ENCODE assay signal across 23 cellular contexts in the genomic region with DNA sequence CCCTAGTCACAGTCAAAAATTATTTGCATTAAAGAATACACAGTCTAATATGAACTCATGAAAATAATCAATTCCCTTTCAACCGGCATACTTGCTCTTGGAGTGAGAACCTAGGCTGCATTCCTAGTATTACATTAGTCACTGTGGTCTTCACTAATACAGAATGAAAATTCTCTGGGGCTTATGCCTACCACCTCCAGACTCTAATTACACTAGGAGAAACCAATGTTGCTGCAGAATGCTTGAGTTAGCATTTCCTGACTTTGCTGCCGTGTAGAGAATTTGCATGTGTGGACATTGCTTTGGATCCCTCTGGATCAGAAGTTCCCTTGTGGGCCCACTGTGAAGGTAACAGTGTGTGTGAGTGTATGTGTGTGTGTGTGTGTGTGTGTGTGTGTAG.
DNase-seq lines count a peak whose midpoint lies in the region; ATAC-seq, FAIRE-seq and TF ChIP-seq lines count a peak whose summit lies in the region.
"Had no signal": no experiment of that assay in that cellular context is flagged by ENCODE, and none has a peak within 500 bp of the region (broad histone marks: within the 10 kb centered on the region; RNA-seq: fewer than 3 reads in every experiment).

No MANE protein-coding gene starts in this region.

- H3K4me1 ChIP-seq in A673 (ENCODE audit: insufficient read depth, low read length, poor library complexity, severe bottlenecking) (peaks cover 28% of the 10 kb centered on the region), HUES48 (ENCODE audit: control insufficient read depth, insufficient read depth, low read length) (peaks cover 28% of the 10 kb centered on the region), neuron (ENCODE audit: insufficient read depth, low read length) (peaks cover 9% of the 10 kb centered on the region), lower lobe of right lung (no peaks in the 10 kb centered on the region)
- H3K4me1 ChIP-seq: SJSA1 had no signal

- POLR2A ChIA-PET in A673 (lab: Charles Lee; ENCODE audit: low non-redundant PET), result no interaction called here

- H2AFZ ChIP-seq in neuron (ENCODE audit: low read depth, low read length), result peak overlapping the region; percentile 29
- H2AFZ ChIP-seq: PC-9 had no signal

- no TSS peak for BruUV-seq in A673 (replicated peaks; lab: Mats Ljungman, UMichigan)

- CTCF ChIA-PET in A673 (lab: Charles Lee), result no interaction called here

- FAIRE-seq in frontal cortex (lab: Jason Lieb, UNC), result no peak
- FAIRE-seq: G401.6, K562 had no signal

- in situ Hi-C loops in astrocyte of the spinal cord (cut with HindIII; ENCODE audit: low sequenced_read_pairs), result no loop called here

- H3K36me3 ChIP-seq in A673 (ENCODE audit: insufficient read depth, low read length, poor library complexity, severe bottlenecking), result no peaks in the 10 kb centered on the region
- no peaks in the 10 kb centered on the region for H3K36me3 ChIP-seq in HUES48 (ENCODE audit: control insufficient read depth, insufficient read depth, low read length)
- H3K36me3 ChIP-seq in neuron (ENCODE audit: insufficient read depth, low read length), result no peaks in the 10 kb centered on the region
- H3K36me3 ChIP-seq in lower lobe of right lung, result no peaks in the 10 kb centered on the region
- H3K36me3 ChIP-seq: BLaER1, SJSA1 had no signal

- TF ChIP-seq CTCF in A673 (conservative IDR thresholded peaks at IDR 0.05; ENCODE audit: low read depth, low read length) (no peak), astrocyte of the spinal cord (IDR thresholded peaks at IDR 0.05; ENCODE audit: low read depth, low read length) (no peak), lower lobe of right lung (IDR thresholded peaks at IDR 0.05) (no peak)

- no peak for ATAC-seq in lower lobe of right lung
- ATAC-seq: K562, Right ventricle myocardium inferior had no signal

- no peak overlapping the region for H3K4me3 ChIP-seq in A673 (ENCODE audit: low read depth, low read length, poor library complexity, severe bottlenecking)
- peak overlapping the region; percentile 14; the same call in 1 of the 2 replicates for H3K4me3 ChIP-seq in HUES48 (ENCODE audit: low read depth, low read length)
- no peak overlapping the region for H3K4me3 ChIP-seq in astrocyte of the spinal cord (ENCODE audit: low read depth, low read length)
- H3K4me3 ChIP-seq in neuron (ENCODE audit: low read length), result no peak overlapping the region
- no peak overlapping the region for H3K4me3 ChIP-seq in lower lobe of right lung
- H3K4me3 ChIP-seq: BLaER1, K562, PC-9, SJSA1 had no signal

- no peak overlapping the region for H3K9ac ChIP-seq in HUES48 (ENCODE audit: low read depth, low read length)
- H3K9ac ChIP-seq: BLaER1 had no signal

- DNase-seq in A673 (ENCODE audit: low spot score), result peak; percentile 74
- peak; percentile 16 for DNase-seq in astrocyte of the spinal cord (ENCODE audit: low read depth, low spot score)
- no peak for DNase-seq in lower lobe of right lung
- no peak for DNase-seq in DMS153 treated with DMSO at 0.1 percent for 48 hours (lab: John Stamatoyannopoulos, UW; ENCODE audit: unreplicated experiment)
- DNase-seq in COLO829 (ENCODE audit: low spot score), result no peak
- no peak for DNase-seq in frontal cortex (ENCODE audit: low spot score in 2 of 2)
- DNase-seq: 8988T; CD4-positive, CD25-positive, alpha-beta regulatory T cell; DMS53; Kasumi-1; MV-4-11; NCI-H1105; NCI-H146; NCI-H2029; NCI-H526 treated with DMSO at 0.1 percent for 48 hours; PC-9 had no signal

- H3K9me3 ChIP-seq in A673 (ENCODE audit: low read depth, low read length, poor library complexity, severe bottlenecking) (peaks cover 4% of the 10 kb centered on the region), HUES48 (ENCODE audit: control insufficient read depth, insufficient read depth, low read length) (peaks cover 14% of the 10 kb centered on the region; the same call in 1 of the 2 replicates), neuron (ENCODE audit: low read length) (no peaks in the 10 kb centered on the region), lower lobe of right lung (no peaks in the 10 kb centered on the region)
- H3K9me3 ChIP-seq: BLaER1, SJSA1 had no signal

- intact Hi-C loops in A673 (cut with micrococcal nuclease; ENCODE audit: unreplicated experiment), result no loop called here
- intact Hi-C loops in lower lobe of right lung (cut with DNase I), result no loop called here

- peak overlapping the region; percentile 73 for H3K27ac ChIP-seq in A673 (ENCODE audit: low read depth, low read length, poor library complexity, severe bottlenecking)
- peak overlapping the region; percentile 63 for H3K27ac ChIP-seq in HUES48 (ENCODE audit: low read depth, low read length)
- H3K27ac ChIP-seq in lower lobe of right lung, result no peak overlapping the region
- H3K27ac ChIP-seq: BLaER1, PC-9, SJSA1 had no signal

- H3K27me3 ChIP-seq in A673 (replicated peaks; ENCODE audit: insufficient read depth, low read depth, low read length, poor library complexity) (no peaks in the 10 kb centered on the region), HUES48 (ENCODE audit: control insufficient read depth, insufficient read depth, low read length) (no peaks in the 10 kb centered on the region), neuron (ENCODE audit: insufficient read depth, low read length) (no peaks in the 10 kb centered on the region), lower lobe of right lung (ENCODE audit: low read depth) (no peaks in the 10 kb centered on the region)
- H3K27me3 ChIP-seq: BLaER1, SJSA1 had no signal

Comparison
In these comparisons a context has a peak if more than half of its experiments do, and no peak if none do; other contexts are left out.
1. DNase-seq: peak in A673 (single experiment) and astrocyte of the spinal cord (single experiment); none in lower lobe of right lung (single experiment), DMS153 treated with DMSO at 0.1 percent for 48 hours (single experiment), COLO829 (single experiment) and frontal cortex (0 of 2).